Comparison of ENCODE assay signal across 8 cellular contexts in the genomic region with DNA sequence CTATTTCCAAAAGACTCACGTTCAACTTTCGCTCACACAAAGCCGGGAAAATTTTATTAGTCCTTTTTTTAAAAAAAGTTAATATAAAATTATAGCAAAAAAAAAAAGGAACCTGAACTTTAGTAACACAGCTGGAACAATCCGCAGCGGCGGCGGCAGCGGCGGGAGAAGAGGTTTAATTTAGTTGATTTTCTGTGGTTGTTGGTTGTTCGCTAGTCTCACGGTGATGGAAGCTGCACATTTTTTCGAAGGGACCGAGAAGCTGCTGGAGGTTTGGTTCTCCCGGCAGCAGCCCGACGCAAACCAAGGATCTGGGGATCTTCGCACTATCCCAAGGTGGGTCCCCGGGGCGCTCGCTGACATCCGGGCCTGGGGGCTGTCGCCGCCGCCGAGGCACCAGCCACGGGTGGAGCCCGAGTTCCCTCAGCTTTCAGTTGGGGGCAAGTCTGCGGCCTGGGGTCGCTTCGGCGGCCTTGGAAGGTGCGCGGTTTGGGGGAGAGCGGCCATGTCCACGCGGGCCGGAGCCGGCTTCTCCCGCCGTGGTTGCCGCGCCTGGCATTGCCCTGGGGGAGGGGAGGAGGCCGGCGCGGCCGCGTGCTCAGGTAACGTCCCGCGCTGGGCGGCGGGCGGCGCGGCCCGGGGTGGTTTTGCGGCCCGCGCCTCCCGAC. TPM values are rescaled to one million over a fixed set of nuclear protein-coding genes. Genes with fewer than 3 reads are reported as not detected.
A peak's percentile ranks its signal among the peaks of the same experiment; 100 is the strongest.
DNase-seq lines count a peak whose midpoint lies in the region; ATAC-seq, FAIRE-seq and TF ChIP-seq lines count a peak whose summit lies in the region.

No MANE protein-coding gene starts in this region.

- under 1% methylated on average over 60 of the region's 60 CpGs for WGBS in thymus

- H3K4me3 Mint-ChIP-seq in naive B cell: peak overlapping the region in 7 of 8 donors; percentile 92 to 100 (median 100)

- H3K4me1 ChIP-seq in endothelial cell of umbilical vein (ENCODE audit: control insufficient read depth, extremely low read depth, insufficient read depth, low read length): peaks cover 38% of the 10 kb centered on the region
- H3K4me1 ChIP-seq in thymus (ENCODE audit: control insufficient read depth, insufficient read depth, low read length): peaks cover 21% of the 10 kb centered on the region

- H2AFZ ChIP-seq in endothelial cell of umbilical vein (ENCODE audit: low read depth, low read length): peak overlapping the region; percentile 35

- CTCF ChIA-PET in endothelial cell of umbilical vein (lab: Charles Lee): interaction anchor here (0.9 to 3.3 kb wide), 8 partner anchors 60 to 347 kb away, joined by 3 to 23 read pairs (median 6); a partner anchor contains a TSS

- no peak for TF ChIP-seq CTCF in endothelial cell of umbilical vein (IDR thresholded peaks at IDR 0.05; ENCODE audit: extremely low read depth in 1 of 2, insufficient read depth in 1 of 2, low read depth in 1 of 2, low read length in 2 of 2)

- dilution Hi-C loops in endothelial cell of umbilical vein (cut with MboI; ENCODE audit: extremely low pct_ligation_motif_present, low sequenced_read_pairs): no loop called here

- H4K20me1 ChIP-seq in endothelial cell of umbilical vein (replicated peaks; ENCODE audit: control insufficient read depth, extremely low read depth, insufficient read depth, low read length): peaks cover 21% of the 10 kb centered on the region

- H3K27ac ChIP-seq in endothelial cell of umbilical vein (ENCODE audit: insufficient read depth, low read depth, low read length): peak overlapping the region; percentile 60
- H3K27ac ChIP-seq in thymus (ENCODE audit: low read depth): peak overlapping the region; percentile 87

- intact Hi-C loops in endothelial cell of umbilical vein (cut with micrococcal nuclease): loop anchor here (1.0 kb wide), 4 partner anchors 83 to 347 kb away; a partner anchor contains a TSS

- H3K4me1 Mint-ChIP-seq in naive B cell: peaks cover 36 to 47% (median 42%) of the 10 kb centered on the region in 3 donors

- H3K36me3 Mint-ChIP-seq in naive B cell: no peaks in the 10 kb centered on the region

- no peaks in the 10 kb centered on the region for H3K9me3 Mint-ChIP-seq in naive B cell

- H3K36me3 ChIP-seq in endothelial cell of umbilical vein (ENCODE audit: control insufficient read depth in 2 of 2, extremely low read depth in 1 of 2, insufficient read depth in 2 of 2, low read length in 2 of 2) (no peaks in the 10 kb centered on the region), thymus (ENCODE audit: control insufficient read depth, insufficient read depth) (no peaks in the 10 kb centered on the region)

- H3K9me3 ChIP-seq in endothelial cell of umbilical vein (replicated peaks; ENCODE audit: control insufficient read depth, insufficient read depth, low read length) (no peaks in the 10 kb centered on the region), thymus (ENCODE audit: control insufficient read depth) (no peaks in the 10 kb centered on the region)

- peak overlapping the region; percentile 87 for H3K4me3 ChIP-seq in Jurkat, Clone E6-1 (ENCODE audit: low read length)
- H3K4me3 ChIP-seq in endothelial cell of umbilical vein (replicated peaks in 1 of 3; ENCODE audit: insufficient read depth in 1 of 3, low read depth in 1 of 3, low read length in 3 of 3): peak overlapping the region; percentile 85 to 92 (median 90)
- peak overlapping the region; percentile 88 for H3K4me3 ChIP-seq in thymus (ENCODE audit: low read length)

- FAIRE-seq in endothelial cell of umbilical vein (lab: Jason Lieb, UNC): no peak

- H3K9me1 ChIP-seq in endothelial cell of umbilical vein (replicated peaks; ENCODE audit: control insufficient read depth, extremely low read depth, insufficient read depth, low read length): no peaks in the 10 kb centered on the region

- peak overlapping the region; percentile 77 for H3K4me2 ChIP-seq in endothelial cell of umbilical vein (ENCODE audit: insufficient read depth, low read length)

- POLR2A ChIA-PET in endothelial cell of umbilical vein (lab: Charles Lee): interaction anchor here (0.7 to 2.2 kb wide), 29 partner anchors 8 to 843 kb away, joined by 3 to 133 read pairs (median 5); a partner anchor contains a TSS

- peaks cover 0 to 2% of the 10 kb centered on the region in 2 experiments for H3K27me3 ChIP-seq in endothelial cell of umbilical vein (ENCODE audit: control insufficient read depth in 2 of 2, insufficient read depth in 2 of 2, low read length in 2 of 2)
- no peaks in the 10 kb centered on the region for H3K27me3 ChIP-seq in thymus (ENCODE audit: control insufficient read depth, insufficient read depth)

- DNase-seq in C1 segment of cervical spinal cord (lab: John Stamatoyannopoulos, UW) (peak in 11 of 14 donors; percentile 32 to 69 (median 57)), endothelial cell of umbilical vein (ENCODE audit: low read depth, low spot score) (no peak), naive B cell (peak; percentile 57), cerebellar nuclear complex (lab: John Stamatoyannopoulos, UW) (no peak)
- DNase-seq in Jurkat, Clone E6-1 (ENCODE audit: low read depth, low spot score): no peak
- DNase-seq in activated CD8-positive, alpha-beta memory T cell treated with anti-CD3 and anti-CD28 coated beads for 24 hours: peak; percentile 86

- TSS peak; percentile 66 for BruUV-seq in endothelial cell of umbilical vein (replicated peaks; lab: Mats Ljungman, UMichigan)

- TF ChIP-seq POLR2A in endothelial cell of umbilical vein (IDR thresholded peaks at IDR 0.05; ENCODE audit: low read depth, low read length): no peak

- peaks cover 54% of the 10 kb centered on the region for H3K79me2 ChIP-seq in endothelial cell of umbilical vein (ENCODE audit: control insufficient read depth, insufficient read depth, low read length)

- peak; percentile 11 for ATAC-seq in GM19452 (IDR thresholded peaks at IDR 0.05; ENCODE audit: unreplicated experiment)
- peak; percentile 13 to 14 for ATAC-seq in naive B cell (ENCODE audit: low read depth in 2 of 2)

- no peaks in the 10 kb centered on the region for H3K27me3 Mint-ChIP-seq in naive B cell

- H3K27ac Mint-ChIP-seq in naive B cell: peak overlapping the region in 5 of 6 donors; percentile 94 to 99 (median 99)

- H3K9ac ChIP-seq in endothelial cell of umbilical vein (replicated peaks; ENCODE audit: extremely low read depth, insufficient read depth, low read length): peak overlapping the region; percentile 76

TF ChIP-seq in endothelial cell of umbilical vein, 7 proteins besides CTCF, POLR2A, EP300 and RAD21:
- TF ChIP-seq MYC (IDR thresholded peaks at IDR 0.05; ENCODE audit: low read depth, low read length) (peak; percentile 61), POLR2AphosphoS5 (IDR thresholded peaks at IDR 0.05; ENCODE audit: insufficient read depth, low read depth, low read length) (peak; percentile 46), GATA2 (IDR thresholded peaks at IDR 0.05; ENCODE audit: insufficient read depth, insufficient read length, low read depth, low read length) (no peak), EZH2 (IDR thresholded peaks at IDR 0.05; ENCODE audit: borderline replicate concordance, low read depth, low read length, severe bottlenecking) (no peak), FOS (IDR thresholded peaks at IDR 0.05; ENCODE audit: borderline replicate concordance, insufficient read depth, low read length) (peak; percentile 2)

RNA-seq across cellular contexts. Expression of a gene that starts 0.4 kb away (rescaled TPM):
- polyA plus RNA-seq in Jurkat, Clone E6-1 (2012; ENCODE audit: insufficient read depth, insufficient read length): 95.7 TPM
- 44.2 and 48.2 TPM in 2 replicates for total RNA-seq in endothelial cell of umbilical vein
- 10.7 and 13.1 TPM in 2 replicates for polyA plus RNA-seq in endothelial cell of umbilical vein
- 17.4 and 18.9 TPM in 2 replicates for polyA plus RNA-seq in endothelial cell of umbilical vein (2011; cell fraction: cytosol; rRNA removed)
- 11.1 and 20.7 TPM in 2 replicates for polyA plus RNA-seq in endothelial cell of umbilical vein (2011; cell fraction: nucleus; rRNA removed)
- polyA plus RNA-seq in endothelial cell of umbilical vein (2012): 27.1 and 43.1 TPM in 2 replicates
- 22.0 and 26.9 TPM in 2 replicates for polyA minus RNA-seq in endothelial cell of umbilical vein
- polyA minus RNA-seq in endothelial cell of umbilical vein (2011; cell fraction: cytosol; rRNA and poly(A)+ RNA removed): 72.6 TPM
- polyA minus RNA-seq in endothelial cell of umbilical vein (2011; cell fraction: nucleus; rRNA and poly(A)+ RNA removed): 16.7 and 26.7 TPM in 2 replicates
- polyA plus RNA-seq in naive B cell (ENCODE audit: low read depth in 6 of 6): 10 to 100 TPM; 51.3 to 87.5 (median 66.3) TPM
- 51.9 TPM for polyA plus RNA-seq in thymus

RNA-seq across cellular contexts. Expression of a gene that starts 59.7 kb away (rescaled TPM):
- 13.3 TPM for polyA plus RNA-seq in Jurkat, Clone E6-1 (2012; ENCODE audit: insufficient read depth, insufficient read length)
- 11.9 and 12.1 TPM in 2 replicates for total RNA-seq in endothelial cell of umbilical vein
- polyA plus RNA-seq in endothelial cell of umbilical vein (3.7 and 4.6 TPM in 2 replicates), naive B cell (ENCODE audit: low read depth in 6 of 6) (1 to 10 TPM in 5 of 6 donors, under 1 TPM in 1; 0.51 to 5.4 (median 3.9) TPM), thymus (15.4 TPM)
- polyA plus RNA-seq in endothelial cell of umbilical vein (2011; cell fraction: cytosol; rRNA removed): 4.3 and 4.4 TPM in 2 replicates
- polyA plus RNA-seq in endothelial cell of umbilical vein (2011; cell fraction: nucleus; rRNA removed): 6.1 and 8.1 TPM in 2 replicates
- 5.1 and 5.6 TPM in 2 replicates for polyA plus RNA-seq in endothelial cell of umbilical vein (2012)
- 6.2 and 7.6 TPM in 2 replicates for polyA minus RNA-seq in endothelial cell of umbilical vein
- 4.3 TPM for polyA minus RNA-seq in endothelial cell of umbilical vein (2011; cell fraction: cytosol; rRNA and poly(A)+ RNA removed)
- 5.7 and 9.7 TPM in 2 replicates for polyA minus RNA-seq in endothelial cell of umbilical vein (2011; cell fraction: nucleus; rRNA and poly(A)+ RNA removed)

Comparison
In these comparisons a context has a peak if more than half of its experiments do, and no peak if none do; other contexts are left out.
1. DNase-seq: peak in C1 segment of cervical spinal cord (11 of 14), activated CD8-positive, alpha-beta memory T cell treated with anti-CD3 and anti-CD28 coated beads for 24 hours (single experiment) and naive B cell (single experiment); none in Jurkat, Clone E6-1 (single experiment), endothelial cell of umbilical vein (single experiment) and cerebellar nuclear complex (0 of 2).
2. Peak in every context shown above with its lines, with median percentiles within 50 percentile points of each other: H3K4me3 ChIP-seq.